Comparison of ENCODE assay signal across 13 cellular contexts in genomic region chrX:136866337-136867095, GRCh38. TPM values are rescaled to one million over a fixed set of nuclear protein-coding genes. Genes with fewer than 3 reads are reported as not detected.
DNase-seq lines count a peak whose midpoint lies in the region; ATAC-seq and TF ChIP-seq lines count a peak whose summit lies in the region.
"Had no signal": no experiment of that assay in that cellular context is flagged by ENCODE, and none has a peak within 500 bp of the region (broad histone marks: within the 10 kb centered on the region; RNA-seq: fewer than 3 reads in every experiment).

No MANE protein-coding gene starts in this region.

- H3K4me3 ChIP-seq in right atrium auricular region: no peak overlapping the region
- H3K4me3 ChIP-seq in fibroblast of mammary gland (ENCODE audit: control insufficient read depth, low read depth, low read length): no peak overlapping the region
- no peak overlapping the region for H3K4me3 ChIP-seq in aorta (ENCODE audit: low read length in 2 of 2)
- H3K4me3 ChIP-seq: BLaER1 had no signal

- H3K27me3 ChIP-seq in right atrium auricular region (no peaks in the 10 kb centered on the region), aorta (ENCODE audit: control insufficient read depth in 1 of 2, insufficient read depth in 2 of 2, low read length in 1 of 2) (no peaks in the 10 kb centered on the region)

- peak overlapping the region; percentile 75 for H3K27ac Mint-ChIP-seq in T-helper 17 cell
- no peak overlapping the region for H3K27ac Mint-ChIP-seq in stimulated activated memory B cell treated with anti-CD40 and anti-IgM and Interleukin-4, amounts not matched to agents 10 μg/mL and 1 μg/mL and 100 μg/mL, for 72 hours

- H3K4me1 Mint-ChIP-seq in T-helper 17 cell: peaks cover 14% of the 10 kb centered on the region
- H3K4me1 Mint-ChIP-seq in stimulated activated memory B cell treated with anti-CD40 and anti-IgM and Interleukin-4, amounts not matched to agents 10 μg/mL and 1 μg/mL and 100 μg/mL, for 72 hours: peaks cover 19% of the 10 kb centered on the region

- no peaks in the 10 kb centered on the region for H3K27me3 Mint-ChIP-seq in T-helper 17 cell
- no peaks in the 10 kb centered on the region for H3K27me3 Mint-ChIP-seq in stimulated activated memory B cell treated with anti-CD40 and anti-IgM and Interleukin-4, amounts not matched to agents 10 μg/mL and 1 μg/mL and 100 μg/mL, for 72 hours

- 64 to 71% methylated on average over 13 to 14 of the region's 14 CpGs for WGBS in aorta, 2 donors

- peaks cover 4% of the 10 kb centered on the region for H3K36me3 Mint-ChIP-seq in T-helper 17 cell (ENCODE audit: low read depth)
- peaks cover 20% of the 10 kb centered on the region for H3K36me3 Mint-ChIP-seq in stimulated activated memory B cell treated with anti-CD40 and anti-IgM and Interleukin-4, amounts not matched to agents 10 μg/mL and 1 μg/mL and 100 μg/mL, for 72 hours

- intact Hi-C loops in Right ventricle myocardium superior (cut with DNase I) (no loop called here), aorta (cut with DNase I) (loop anchor here in 1 of 2 donors (10.0 kb wide), 1 partner anchor 102 kb away; no protein-coding TSS in a partner anchor)

- no peaks in the 10 kb centered on the region for H3K9me3 Mint-ChIP-seq in stimulated activated memory B cell treated with anti-CD40 and anti-IgM and Interleukin-4, amounts not matched to agents 10 μg/mL and 1 μg/mL and 100 μg/mL, for 72 hours

- peak; percentile 36 for ATAC-seq in Right ventricle myocardium superior (ENCODE audit: poor library complexity)
- no peak for ATAC-seq in T-helper 17 cell
- no peak for ATAC-seq in aorta (ENCODE audit: low FRiP score)
- no peak for ATAC-seq in stimulated activated memory B cell treated with anti-CD40 and anti-IgM and Interleukin-4, amounts not matched to agents 10 μg/mL and 1 μg/mL and 100 μg/mL, for 72 hours
- ATAC-seq in GM18511 (IDR thresholded peaks at IDR 0.05; ENCODE audit: unreplicated experiment): no peak
- no peak for ATAC-seq in HG03095 (IDR thresholded peaks at IDR 0.05; ENCODE audit: unreplicated experiment)

- peak overlapping the region; percentile 69 for H3K4me3 Mint-ChIP-seq in T-helper 17 cell
- H3K4me3 Mint-ChIP-seq in stimulated activated memory B cell treated with anti-CD40 and anti-IgM and Interleukin-4, amounts not matched to agents 10 μg/mL and 1 μg/mL and 100 μg/mL, for 72 hours: no peak overlapping the region

- peaks cover 47% of the 10 kb centered on the region for H3K36me3 ChIP-seq in right atrium auricular region
- H3K36me3 ChIP-seq in aorta (ENCODE audit: control insufficient read depth in 1 of 2, insufficient read depth in 2 of 2, low read length in 1 of 2): no peaks in the 10 kb centered on the region

- no peaks in the 10 kb centered on the region for H3K4me1 ChIP-seq in right atrium auricular region
- no peaks in the 10 kb centered on the region for H3K4me1 ChIP-seq in aorta (ENCODE audit: control insufficient read depth in 1 of 2, insufficient read depth in 2 of 2, low read length in 2 of 2)
- H3K4me1 ChIP-seq: BLaER1 had no signal

- H3K9me3 ChIP-seq in right atrium auricular region: no peaks in the 10 kb centered on the region
- H3K9me3 ChIP-seq in T-helper 17 cell (ENCODE audit: control insufficient read depth, low read length, poor library complexity, severe bottlenecking): no peaks in the 10 kb centered on the region
- H3K9me3 ChIP-seq in aorta (ENCODE audit: control insufficient read depth, low read length): no peaks in the 10 kb centered on the region
- H3K9me3 ChIP-seq: BLaER1 had no signal

- TF ChIP-seq CTCF in right atrium auricular region (IDR thresholded peaks at IDR 0.05) (no peak), fibroblast of mammary gland (conservative IDR thresholded peaks at IDR 0.05; ENCODE audit: control insufficient read depth, insufficient read depth, low read depth, low read length) (no peak)

- H3K27ac ChIP-seq in right atrium auricular region (peak overlapping the region in 1 of 2 donors; percentile 27), aorta (ENCODE audit: low read depth in 1 of 2, low read length in 2 of 2) (peak overlapping the region; percentile 14 to 36)
- H3K27ac ChIP-seq: BLaER1 had no signal

- DNase-seq in Right ventricle myocardium superior (no peak), right atrium auricular region (ENCODE audit: low spot score) (no peak), T-helper 17 cell (no peak), fibroblast of mammary gland (ENCODE audit: low read depth) (peak; percentile 31), aorta (no peak)
- DNase-seq: activated T-cell treated with anti-CD3 and anti-CD28 coated beads, Interleukin-2, amount 50 U/mL, for 1 hour; cerebellar nuclear complex; NCI-H187; T-helper 9 cell had no signal

RNA-seq across cellular contexts. Expression of gene RBMX, which starts 14.0 kb away (rescaled TPM):
- 78.3 TPM for total RNA-seq in Right ventricle myocardium superior
- 100 to 1,000 TPM; 127 to 176 TPM for total RNA-seq in right atrium auricular region
- 100 to 1,000 TPM; 239 TPM for total RNA-seq in T-helper 17 cell
- total RNA-seq in aorta: 100 to 1,000 TPM; 128 to 131 TPM
- polyA plus RNA-seq in aorta: 100 to 1,000 TPM in 1 of 2 donors, 10 to 100 TPM in 1; 88.0 to 131 TPM
